ENCODE assay signal across 1 cellular context in genomic region chr18:74806700-74807416, GRCh38.
TF ChIP-seq lines count a peak whose summit lies in the region.

No MANE protein-coding gene starts in this region.

TF ChIP-seq in GM12878, 131 proteins besides CTCF, POLR2A, EP300 and RAD21 (continued from another document and continues in another):
- TF ChIP-seq ATF7 (IDR thresholded peaks at IDR 0.05; ENCODE audit: low read depth) (peak; percentile 75), REST (IDR thresholded peaks at IDR 0.05; ENCODE audit: low read depth, low read length) (no peak), MXI1 (IDR thresholded peaks at IDR 0.05; ENCODE audit: low read depth, low read length) (peak; percentile 69; the same call in 1 of the 2 replicates), USF1 (IDR thresholded peaks at IDR 0.05; ENCODE audit: borderline replicate concordance, extremely low read length, insufficient read depth, low read depth, low read length) (no peak), ELK1 (IDR thresholded peaks at IDR 0.05; ENCODE audit: low read depth, low read length) (no peak), RUNX3 (IDR thresholded peaks at IDR 0.05; ENCODE audit: low read length) (peak; percentile 81), ZBTB40 (IDR thresholded peaks at IDR 0.05; ENCODE audit: borderline replicate concordance) (peak; percentile 60; the same call in 1 of the 2 replicates), SPI1 (IDR thresholded peaks at IDR 0.05; ENCODE audit: borderline replicate concordance, insufficient read depth, low read depth, low read length) (peak; percentile 98), YY1 (IDR thresholded peaks at IDR 0.05; ENCODE audit: low read depth, low read length) (peak; percentile 58), NBN (IDR thresholded peaks at IDR 0.05) (peak; percentile 80), SMC3 (IDR thresholded peaks at IDR 0.05; ENCODE audit: borderline replicate concordance, low read length) (peak; percentile 10; the same call in 1 of the 2 replicates), ATF2 (IDR thresholded peaks at IDR 0.05; ENCODE audit: low read length) (peak; percentile 81), EED (IDR thresholded peaks at IDR 0.05; ENCODE audit: low read depth) (peak; percentile 62; the same call in 1 of the 2 replicates), EZH2 (IDR thresholded peaks at IDR 0.05; ENCODE audit: borderline replicate concordance, control insufficient read depth, low read depth, low read length) (no peak), ZBTB33 (IDR thresholded peaks at IDR 0.05) (no peak), SIX5 (IDR thresholded peaks at IDR 0.05; ENCODE audit: low read depth, low read length, severe bottlenecking) (no peak), ZNF687 (IDR thresholded peaks at IDR 0.05) (no peak), BRCA1 (IDR thresholded peaks at IDR 0.05; ENCODE audit: low read depth, low read length) (no peak), CHD4 (IDR thresholded peaks at IDR 0.05) (no peak), PAX5 (IDR thresholded peaks at IDR 0.05; ENCODE audit: borderline replicate concordance, low read depth, low read length) (peak; percentile 67; the same call in 1 of the 2 replicates), E2F4 (IDR thresholded peaks at IDR 0.05; ENCODE audit: low read depth, low read length) (no peak), TBL1XR1 (IDR thresholded peaks at IDR 0.05; ENCODE audit: low read depth, low read length) (peak; percentile 58; the same call in 1 of the 2 replicates), ZZZ3 (IDR thresholded peaks at IDR 0.05; ENCODE audit: control insufficient read depth, insufficient read length, low read depth) (no peak), TAF1 (IDR thresholded peaks at IDR 0.05; ENCODE audit: borderline replicate concordance, low read depth, low read length) (no peak), IKZF2 (IDR thresholded peaks at IDR 0.05) (peak; percentile 53 to 84; a peak in 3 of 4 replicates), SRF (IDR thresholded peaks at IDR 0.05; ENCODE audit: low read depth in 2 of 2, low read length in 2 of 2) (no peak), PRDM15 (CRISPR knock-in tag; IDR thresholded peaks at IDR 0.05) (no peak; the same call in 1 of the 2 replicates), RFX5 (IDR thresholded peaks at IDR 0.05; ENCODE audit: low read depth, low read length) (peak; percentile 45; the same call in 1 of the 2 replicates), SMAD1 (IDR thresholded peaks at IDR 0.05; ENCODE audit: low read depth, partially characterized antibody) (no peak), POU2F2 (IDR thresholded peaks at IDR 0.05; ENCODE audit: borderline replicate concordance, low read depth, low read length) (peak; percentile 74; the same call in 1 of the 3 replicates), ESRRA (IDR thresholded peaks at IDR 0.05; ENCODE audit: low read length) (no peak)
